ENCODE assay signal across 8 cellular contexts in genomic region chr17:4710693-4711634, GRCh38. TPM values are rescaled to one million over a fixed set of nuclear protein-coding genes. Genes with fewer than 3 reads are reported as not detected.
DNase-seq lines count a peak whose midpoint lies in the region; ATAC-seq and TF ChIP-seq lines count a peak whose summit lies in the region.

No MANE protein-coding gene starts in this region.

- DNase-seq in NOMO-1 (lab: John Stamatoyannopoulos, UW; ENCODE audit: unreplicated experiment in 2 of 2) (peak; percentile 61 to 77), prostate gland (ENCODE audit: low spot score) (no peak), DMS153 (lab: John Stamatoyannopoulos, UW) (no peak), NCI-H510A (lab: John Stamatoyannopoulos, UW) (no peak)
- DNase-seq in activated T-cell treated with anti-CD3 and anti-CD28 coated beads, Interleukin-2, amount 50 U/mL, for 72 hours: peak; percentile 63

- peaks cover 71% of the 10 kb centered on the region for H3K4me1 Mint-ChIP-seq in activated T-cell treated with anti-CD3 and anti-CD28 coated beads, Interleukin-2, amount 50 U/mL, for 72 hours (ENCODE audit: low read depth)

- intact Hi-C loops in prostate gland (cut with DNase I): loop anchor here (2.0 kb wide), 2 partner anchors 78 to 178 kb away; partner anchors contain the start of gene GLTPD2

- H3K9me3 ChIP-seq in gastroesophageal sphincter (no peaks in the 10 kb centered on the region), prostate gland (no peaks in the 10 kb centered on the region)

- 1 to 12% methylated on average over 18 to 25 of the region's 57 CpGs for WGBS in gastroesophageal sphincter (ENCODE audit: low coverage in 1 of 2), 2 donors
- 7% methylated on average over 55 of the region's 57 CpGs for WGBS in prostate gland

- peak in 1 of 4 experiments; percentile 7 for TF ChIP-seq CTCF in gastroesophageal sphincter (IDR thresholded peaks at IDR 0.05)
- no peak for TF ChIP-seq CTCF in prostate gland (IDR thresholded peaks at IDR 0.05)

- H3K27ac ChIP-seq in gastroesophageal sphincter: peak overlapping the region; percentile 36 to 91 (median 84)
- peak overlapping the region; percentile 87 for H3K27ac ChIP-seq in prostate gland

- peak overlapping the region; percentile 94 to 98 for H3K4me3 Mint-ChIP-seq in activated T-cell treated with anti-CD3 and anti-CD28 coated beads, Interleukin-2, amount 50 U/mL, for 72 hours

- peaks cover 0 to 34% (median 6%) of the 10 kb centered on the region in 3 donors for H3K4me1 ChIP-seq in gastroesophageal sphincter
- peaks cover 5% of the 10 kb centered on the region for H3K4me1 ChIP-seq in prostate gland (replicated peaks)

- TF ChIP-seq POLR2A in gastroesophageal sphincter (IDR thresholded peaks at IDR 0.05) (peak in 1 of 2 donors; percentile 12), prostate gland (IDR thresholded peaks at IDR 0.05) (no peak)

- H3K27me3 Mint-ChIP-seq in activated T-cell treated with anti-CD3 and anti-CD28 coated beads, Interleukin-2, amount 50 U/mL, for 72 hours (ENCODE audit: low read depth): no peaks in the 10 kb centered on the region

- H3K27me3 ChIP-seq in gastroesophageal sphincter (no peaks in the 10 kb centered on the region), prostate gland (replicated peaks; ENCODE audit: insufficient read depth) (no peaks in the 10 kb centered on the region)

- no peak for TF ChIP-seq EP300 in gastroesophageal sphincter (IDR thresholded peaks at IDR 0.05)

- H3K4me3 ChIP-seq in gastroesophageal sphincter (peak overlapping the region; percentile 52 to 74), prostate gland (peak overlapping the region; percentile 65 to 66)

- H3K27ac Mint-ChIP-seq in activated T-cell treated with anti-CD3 and anti-CD28 coated beads, Interleukin-2, amount 50 U/mL, for 72 hours: peak overlapping the region; percentile 87

- H3K9me3 Mint-ChIP-seq in activated T-cell treated with anti-CD3 and anti-CD28 coated beads, Interleukin-2, amount 50 U/mL, for 72 hours: no peaks in the 10 kb centered on the region

- peak; percentile 7 for ATAC-seq in GM21367 (IDR thresholded peaks at IDR 0.05; ENCODE audit: unreplicated experiment)
- peak in 1 of 2 donors; percentile 16 for ATAC-seq in activated T-cell treated with anti-CD3 and anti-CD28 coated beads, Interleukin-2, amount 50 U/mL, for 72 hours (replicated peaks in 1 of 2)
- ATAC-seq in gastroesophageal sphincter: no peak
- no peak for ATAC-seq in HG03039 (IDR thresholded peaks at IDR 0.05; ENCODE audit: unreplicated experiment)

- H3K36me3 Mint-ChIP-seq in activated T-cell treated with anti-CD3 and anti-CD28 coated beads, Interleukin-2, amount 50 U/mL, for 72 hours (ENCODE audit: insufficient read depth in 2 of 2): peaks cover 5 to 9% of the 10 kb centered on the region in 2 donors

- H3K36me3 ChIP-seq in gastroesophageal sphincter (peaks cover 0 to 9% of the 10 kb centered on the region in 2 donors), prostate gland (no peaks in the 10 kb centered on the region)

RNA-seq across cellular contexts. Expression of gene ARRB2, which starts 0.5 kb away (rescaled TPM):
- 100 to 1,000 TPM; 216 to 258 TPM for total RNA-seq in activated T-cell treated with anti-CD3 and anti-CD28 coated beads, Interleukin-2, amount 50 U/mL, for 72 hours
- total RNA-seq in gastroesophageal sphincter (10 to 100 TPM; 18.7 to 33.6 (median 28.5) TPM), prostate gland (10 to 100 TPM; 12.5 to 30.1 TPM)

RNA-seq across cellular contexts. Expression of gene PELP1, which starts 7.0 kb away (rescaled TPM):
- total RNA-seq in activated T-cell treated with anti-CD3 and anti-CD28 coated beads, Interleukin-2, amount 50 U/mL, for 72 hours: 100 to 1,000 TPM in 1 of 2 donors, 10 to 100 TPM in 1; 93.8 to 113 TPM
- total RNA-seq in gastroesophageal sphincter: 10 to 100 TPM; 23.7 to 53.4 (median 28.5) TPM
- total RNA-seq in prostate gland: 10 to 100 TPM; 27.1 to 79.7 TPM

RNA-seq across cellular contexts. Expression of gene MED11, which starts 20.3 kb away (rescaled TPM):
- total RNA-seq in activated T-cell treated with anti-CD3 and anti-CD28 coated beads, Interleukin-2, amount 50 U/mL, for 72 hours: 10 to 100 TPM in 1 of 2 donors, 1 to 10 TPM in 1; 9.9 to 14.0 TPM
- total RNA-seq in gastroesophageal sphincter (10 to 100 TPM; 21.9 to 28.9 (median 22.7) TPM), prostate gland (10 to 100 TPM; 31.0 to 41.9 TPM)

RNA-seq across cellular contexts. Expression of gene ZMYND15, which starts 28.7 kb away (rescaled TPM):
- total RNA-seq in activated T-cell treated with anti-CD3 and anti-CD28 coated beads, Interleukin-2, amount 50 U/mL, for 72 hours: under 1 TPM in 1 of 2 donors, not detected in 1; 0.17 TPM
- total RNA-seq in gastroesophageal sphincter (1 to 10 TPM in 1 of 4 donors, under 1 TPM in 2, not detected in 1; 0.31 to 1.2 (median 0.67) TPM), prostate gland (1 to 10 TPM in 1 of 2 donors, under 1 TPM in 1; 0.91 to 7.3 TPM)

RNA-seq across cellular contexts. Expression of gene CXCL16, which starts 28.8 kb away (rescaled TPM):
- 1 to 10 TPM; 2.2 to 4.3 TPM for total RNA-seq in activated T-cell treated with anti-CD3 and anti-CD28 coated beads, Interleukin-2, amount 50 U/mL, for 72 hours
- total RNA-seq in gastroesophageal sphincter (10 to 100 TPM in 2 of 4 donors, 1 to 10 TPM in 2; 5.3 to 11.6 (median 8.3) TPM), prostate gland (10 to 100 TPM; 27.9 to 36.0 TPM)

Comparison
In these comparisons a context has a peak if more than half of its experiments do, and no peak if none do; other contexts are left out.
1. DNase-seq: peak in NOMO-1 (2 of 2) and activated T-cell treated with anti-CD3 and anti-CD28 coated beads, Interleukin-2, amount 50 U/mL, for 72 hours (2 of 2); none in prostate gland (single experiment), DMS153 (single experiment) and NCI-H510A (single experiment).
2. RNA of gene ARRB2, which starts 0.5 kb away (total RNA-seq): 216 to 258 TPM in activated T-cell treated with anti-CD3 and anti-CD28 coated beads, Interleukin-2, amount 50 U/mL, for 72 hours; 12.5 to 30.1 TPM in prostate gland and 18.7 to 33.6 TPM in gastroesophageal sphincter; every median in the first group is over 4 times any median in the second.